8 cellular contexts compared by ENCODE assay signal in genomic region chr7:76166404-76167255, GRCh38. TPM values are rescaled to one million over a fixed set of nuclear protein-coding genes. Genes with fewer than 3 reads are reported as not detected.
DNase-seq lines count a peak whose midpoint lies in the region; ATAC-seq and TF ChIP-seq lines count a peak whose summit lies in the region.

No MANE protein-coding gene starts in this region.

- peak overlapping the region; percentile 89 for H3K4me3 Mint-ChIP-seq in natural killer cell
- peak overlapping the region; percentile 85 to 87 for H3K4me3 Mint-ChIP-seq in stimulated activated naive B cell treated with anti-CD40 and anti-IgM and Interleukin-4, amounts not matched to agents 10 μg/mL and 1 μg/mL and 100 μg/mL, for 72 hours

- H3K27ac Mint-ChIP-seq in natural killer cell, result peak overlapping the region; percentile 94 to 95
- H3K27ac Mint-ChIP-seq in stimulated activated naive B cell treated with anti-CD40 and anti-IgM and Interleukin-4, amounts not matched to agents 10 μg/mL and 1 μg/mL and 100 μg/mL, for 72 hours, result peak overlapping the region; percentile 93

- H3K4me1 Mint-ChIP-seq in natural killer cell, result peaks cover 5% of the 10 kb centered on the region in 2 donors
- H3K4me1 Mint-ChIP-seq in stimulated activated naive B cell treated with anti-CD40 and anti-IgM and Interleukin-4, amounts not matched to agents 10 μg/mL and 1 μg/mL and 100 μg/mL, for 72 hours, result peaks cover 0 to 4% of the 10 kb centered on the region in 2 donors

- DNase-seq in EH (ENCODE audit: low read depth) (peak; percentile 94), GOT3 (lab: John Stamatoyannopoulos, UW) (peak; percentile 95), LoVo (ENCODE audit: low spot score) (peak; percentile 100), fibroblast of pulmonary artery (ENCODE audit: low read depth) (peak; percentile 97), natural killer cell (peak; percentile 96)
- DNase-seq in activated effector memory CD4-positive, alpha-beta T cell treated with anti-CD3 and anti-CD28 coated beads, Interleukin-2, amount 50 U/mL, for 16 hours, result peak; percentile 96
- DNase-seq in stimulated activated naive B cell treated with anti-CD40 and anti-IgM and Interleukin-4, amounts not matched to agents 10 μg/mL and 1 μg/mL and 100 μg/mL, for 72 hours, result peak; percentile 91

- no peaks in the 10 kb centered on the region for H3K36me3 Mint-ChIP-seq in natural killer cell
- no peaks in the 10 kb centered on the region for H3K36me3 Mint-ChIP-seq in stimulated activated naive B cell treated with anti-CD40 and anti-IgM and Interleukin-4, amounts not matched to agents 10 μg/mL and 1 μg/mL and 100 μg/mL, for 72 hours

- H3K27me3 Mint-ChIP-seq in natural killer cell (ENCODE audit: low read depth in 2 of 2), result no peaks in the 10 kb centered on the region
- H3K27me3 Mint-ChIP-seq in stimulated activated naive B cell treated with anti-CD40 and anti-IgM and Interleukin-4, amounts not matched to agents 10 μg/mL and 1 μg/mL and 100 μg/mL, for 72 hours, result no peaks in the 10 kb centered on the region

- peak; percentile 53; the same call in 1 of the 2 replicates for TF ChIP-seq POLR2A in Raji (IDR thresholded peaks at IDR 0.05; ENCODE audit: insufficient read depth, low read depth, low read length)

- H3K9me3 Mint-ChIP-seq in natural killer cell, result no peaks in the 10 kb centered on the region
- no peaks in the 10 kb centered on the region for H3K9me3 Mint-ChIP-seq in stimulated activated naive B cell treated with anti-CD40 and anti-IgM and Interleukin-4, amounts not matched to agents 10 μg/mL and 1 μg/mL and 100 μg/mL, for 72 hours

- ATAC-seq in natural killer cell, result peak; percentile 91 to 96 (median 95)
- ATAC-seq in stimulated activated naive B cell treated with anti-CD40 and anti-IgM and Interleukin-4, amounts not matched to agents 10 μg/mL and 1 μg/mL and 100 μg/mL, for 72 hours (replicated peaks), result peak; percentile 96 to 97

- TF ChIP-seq CTCF in fibroblast of pulmonary artery (IDR thresholded peaks at IDR 0.05; ENCODE audit: low read length, missing control alignments), result peak; percentile 11
- no peak for TF ChIP-seq CTCF in natural killer cell (IDR thresholded peaks at IDR 0.05)

- intact Hi-C loops in natural killer cell (cut with micrococcal nuclease), result no loop called here

- H3K4me3 ChIP-seq in fibroblast of pulmonary artery (replicated peaks; ENCODE audit: low read depth, low read length), result peak overlapping the region; percentile 65

RNA-seq across cellular contexts. Expression of gene SRRM3, which starts 35.1 kb away (rescaled TPM):
- not detected for total RNA-seq in natural killer cell

Comparison
In these comparisons a context has a peak if more than half of its experiments do, and no peak if none do; other contexts are left out.
1. Peak in every context shown above with its lines: DNase-seq, ATAC-seq and H3K4me3 ChIP-seq.